1 cellular context compared by ENCODE assay signal in the genomic region with DNA sequence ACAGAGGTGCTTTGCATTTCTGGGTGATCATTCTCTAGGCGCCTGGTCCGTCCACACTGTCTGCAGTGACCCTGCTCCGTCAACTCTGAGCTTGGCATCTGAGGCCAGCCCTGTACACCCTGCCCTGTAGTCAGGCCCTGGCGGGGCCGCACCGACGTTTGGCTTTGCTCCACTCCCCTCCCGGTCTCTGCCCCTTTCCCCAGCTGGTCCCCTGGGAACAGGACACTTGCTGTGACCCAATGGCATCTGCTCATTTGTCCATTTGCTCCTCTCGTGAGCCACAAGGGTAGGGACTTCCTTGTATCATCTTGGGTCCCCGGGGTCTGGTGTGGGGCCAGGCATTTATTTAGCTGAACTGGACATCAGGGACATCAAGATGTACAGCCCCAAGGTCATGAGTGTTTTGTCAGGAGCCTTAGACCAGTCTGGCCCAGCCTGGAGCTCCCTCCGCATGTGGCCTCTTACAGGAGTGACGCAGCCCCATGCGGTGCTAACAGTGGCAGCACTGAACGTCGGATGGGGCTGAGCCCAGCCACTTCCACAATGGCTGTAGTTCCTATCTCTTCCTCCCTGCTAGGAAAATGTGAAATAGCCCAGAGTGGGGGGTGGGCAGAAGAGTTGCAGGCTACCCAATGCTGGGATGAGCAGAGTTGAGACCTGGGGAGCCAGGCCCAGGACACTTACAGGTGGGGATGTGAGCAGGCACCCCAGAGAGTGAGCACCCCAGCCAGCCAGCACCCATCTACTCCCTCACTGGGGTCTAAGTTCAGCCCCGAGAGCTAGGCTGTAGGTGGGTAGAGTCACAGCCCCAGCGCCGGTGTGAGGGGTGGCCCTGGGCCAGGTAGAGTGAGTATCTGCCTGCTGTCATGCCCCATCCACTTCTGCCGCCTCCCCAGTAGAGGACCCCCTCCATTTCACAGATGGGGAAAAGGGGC.
A peak's percentile ranks its signal among the peaks of the same experiment; 100 is the strongest.
TF ChIP-seq lines count a peak whose summit lies in the region.

No MANE protein-coding gene starts in this region.

TF ChIP-seq in HepG2, 621 proteins besides CTCF, POLR2A, EP300 and RAD21 (continued from another document):
- TF ChIP-seq ARID4A (CRISPR knock-in tag; IDR thresholded peaks at IDR 0.05; ENCODE audit: borderline replicate concordance): peak; percentile 20; the same call in 1 of the 2 replicates
- TF ChIP-seq, protein P1, sequence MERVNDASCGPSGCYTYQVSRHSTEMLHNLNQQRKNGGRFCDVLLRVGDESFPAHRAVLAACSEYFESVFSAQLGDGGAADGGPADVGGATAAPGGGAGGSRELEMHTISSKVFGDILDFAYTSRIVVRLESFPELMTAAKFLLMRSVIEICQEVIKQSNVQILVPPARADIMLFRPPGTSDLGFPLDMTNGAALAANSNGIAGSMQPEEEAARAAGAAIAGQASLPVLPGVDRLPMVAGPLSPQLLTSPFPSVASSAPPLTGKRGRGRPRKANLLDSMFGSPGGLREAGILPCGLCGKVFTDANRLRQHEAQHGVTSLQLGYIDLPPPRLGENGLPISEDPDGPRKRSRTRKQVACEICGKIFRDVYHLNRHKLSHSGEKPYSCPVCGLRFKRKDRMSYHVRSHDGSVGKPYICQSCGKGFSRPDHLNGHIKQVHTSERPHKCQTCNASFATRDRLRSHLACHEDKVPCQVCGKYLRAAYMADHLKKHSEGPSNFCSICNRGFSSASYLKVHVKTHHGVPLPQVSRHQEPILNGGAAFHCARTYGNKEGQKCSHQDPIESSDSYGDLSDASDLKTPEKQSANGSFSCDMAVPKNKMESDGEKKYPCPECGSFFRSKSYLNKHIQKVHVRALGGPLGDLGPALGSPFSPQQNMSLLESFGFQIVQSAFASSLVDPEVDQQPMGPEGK (CRISPR knock-in tag; IDR thresholded peaks at IDR 0.05): 0 out of 2 replicates have a peak, but pooled peaks have one; percentile 4
- TF ChIP-seq, protein P2, sequence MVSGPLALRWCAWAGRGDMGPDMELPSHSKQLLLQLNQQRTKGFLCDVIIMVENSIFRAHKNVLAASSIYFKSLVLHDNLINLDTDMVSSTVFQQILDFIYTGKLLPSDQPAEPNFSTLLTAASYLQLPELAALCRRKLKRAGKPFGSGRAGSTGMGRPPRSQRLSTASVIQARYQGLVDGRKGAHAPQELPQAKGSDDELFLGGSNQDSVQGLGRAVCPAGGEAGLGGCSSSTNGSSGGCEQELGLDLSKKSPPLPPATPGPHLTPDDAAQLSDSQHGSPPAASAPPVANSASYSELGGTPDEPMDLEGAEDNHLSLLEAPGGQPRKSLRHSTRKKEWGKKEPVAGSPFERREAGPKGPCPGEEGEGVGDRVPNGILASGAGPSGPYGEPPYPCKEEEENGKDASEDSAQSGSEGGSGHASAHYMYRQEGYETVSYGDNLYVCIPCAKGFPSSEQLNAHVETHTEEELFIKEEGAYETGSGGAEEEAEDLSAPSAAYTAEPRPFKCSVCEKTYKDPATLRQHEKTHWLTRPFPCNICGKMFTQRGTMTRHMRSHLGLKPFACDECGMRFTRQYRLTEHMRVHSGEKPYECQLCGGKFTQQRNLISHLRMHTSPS (CRISPR knock-in tag; IDR thresholded peaks at IDR 0.05; ENCODE audit: low read depth): 0 out of 2 replicates have a peak, but pooled peaks have one; percentile 8
- TF ChIP-seq HMGXB4 (CRISPR knock-in tag; IDR thresholded peaks at IDR 0.05; ENCODE audit: borderline replicate concordance in 1 of 2, low read depth in 1 of 2): 0 out of 4 replicates have a peak, but pooled peaks of 1 of the 2 experiments have one; percentile 13
- TF ChIP-seq, protein P3, sequence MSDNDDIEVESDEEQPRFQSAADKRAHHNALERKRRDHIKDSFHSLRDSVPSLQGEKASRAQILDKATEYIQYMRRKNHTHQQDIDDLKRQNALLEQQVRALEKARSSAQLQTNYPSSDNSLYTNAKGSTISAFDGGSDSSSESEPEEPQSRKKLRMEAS (IDR thresholded peaks at IDR 0.05): no peak
- TF ChIP-seq, protein P4, sequence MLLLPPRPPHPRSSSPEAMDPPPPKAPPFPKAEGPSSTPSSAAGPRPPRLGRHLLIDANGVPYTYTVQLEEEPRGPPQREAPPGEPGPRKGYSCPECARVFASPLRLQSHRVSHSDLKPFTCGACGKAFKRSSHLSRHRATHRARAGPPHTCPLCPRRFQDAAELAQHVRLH (CRISPR knock-in tag; IDR thresholded peaks at IDR 0.05; ENCODE audit: borderline replicate concordance, low read depth): 0 out of 2 replicates have a peak, but pooled peaks have one; percentile 7
- TF ChIP-seq ZNF331 (CRISPR knock-in tag; IDR thresholded peaks at IDR 0.05): no peak
- TF ChIP-seq CHD2 (IDR thresholded peaks at IDR 0.05; ENCODE audit: low read depth, low read length): no peak
- no peak for TF ChIP-seq ZNF441 (CRISPR knock-in tag; IDR thresholded peaks at IDR 0.05; ENCODE audit: borderline replicate concordance)
- TF ChIP-seq PITX1 (CRISPR knock-in tag; IDR thresholded peaks at IDR 0.05): 0 out of 2 replicates have a peak, but pooled peaks have one; percentile 21
- TF ChIP-seq, protein P5, sequence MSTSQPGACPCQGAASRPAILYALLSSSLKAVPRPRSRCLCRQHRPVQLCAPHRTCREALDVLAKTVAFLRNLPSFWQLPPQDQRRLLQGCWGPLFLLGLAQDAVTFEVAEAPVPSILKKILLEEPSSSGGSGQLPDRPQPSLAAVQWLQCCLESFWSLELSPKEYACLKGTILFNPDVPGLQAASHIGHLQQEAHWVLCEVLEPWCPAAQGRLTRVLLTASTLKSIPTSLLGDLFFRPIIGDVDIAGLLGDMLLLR (CRISPR knock-in tag; IDR thresholded peaks at IDR 0.05): 0 out of 2 replicates have a peak, but pooled peaks have one; percentile 51
- TF ChIP-seq ZSCAN25 (CRISPR knock-in tag; IDR thresholded peaks at IDR 0.05): peak; percentile 48; the same call in 1 of the 2 replicates
- TF ChIP-seq HMG20A (CRISPR knock-in tag; IDR thresholded peaks at IDR 0.05; ENCODE audit: borderline replicate concordance): no peak
- peak; percentile 65 for TF ChIP-seq MNT (IDR thresholded peaks at IDR 0.05)
- peak; percentile 64 for TF ChIP-seq SAP130 (CRISPR knock-in tag; IDR thresholded peaks at IDR 0.05; ENCODE audit: low read depth)
- TF ChIP-seq, protein P6, sequence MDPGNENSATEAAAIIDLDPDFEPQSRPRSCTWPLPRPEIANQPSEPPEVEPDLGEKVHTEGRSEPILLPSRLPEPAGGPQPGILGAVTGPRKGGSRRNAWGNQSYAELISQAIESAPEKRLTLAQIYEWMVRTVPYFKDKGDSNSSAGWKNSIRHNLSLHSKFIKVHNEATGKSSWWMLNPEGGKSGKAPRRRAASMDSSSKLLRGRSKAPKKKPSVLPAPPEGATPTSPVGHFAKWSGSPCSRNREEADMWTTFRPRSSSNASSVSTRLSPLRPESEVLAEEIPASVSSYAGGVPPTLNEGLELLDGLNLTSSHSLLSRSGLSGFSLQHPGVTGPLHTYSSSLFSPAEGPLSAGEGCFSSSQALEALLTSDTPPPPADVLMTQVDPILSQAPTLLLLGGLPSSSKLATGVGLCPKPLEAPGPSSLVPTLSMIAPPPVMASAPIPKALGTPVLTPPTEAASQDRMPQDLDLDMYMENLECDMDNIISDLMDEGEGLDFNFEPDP (CRISPR knock-in tag; conservative IDR thresholded peaks at IDR 0.05): 0 out of 2 replicates have a peak, but pooled peaks have one; percentile 72
- 0 out of 2 replicates have a peak, but pooled peaks have one; percentile 39 for TF ChIP-seq ZNF746 (CRISPR knock-in tag; IDR thresholded peaks at IDR 0.05)
- TF ChIP-seq ZNF501 (CRISPR knock-in tag; IDR thresholded peaks at IDR 0.05): 0 out of 2 replicates have a peak, but pooled peaks have one; percentile 32
- no peak for TF ChIP-seq ZNF205 (CRISPR knock-in tag; IDR thresholded peaks at IDR 0.05)
- TF ChIP-seq TGIF2 (CRISPR knock-in tag; IDR thresholded peaks at IDR 0.05): peak; percentile 98
- peak; percentile 59; the same call in 1 of the 2 replicates for TF ChIP-seq MYC (CRISPR knock-in tag; IDR thresholded peaks at IDR 0.05; ENCODE audit: borderline replicate concordance)
- TF ChIP-seq ZNF605 (CRISPR knock-in tag; IDR thresholded peaks at IDR 0.05): 0 out of 2 replicates have a peak, but pooled peaks have one; percentile 47
- 0 out of 2 replicates have a peak, but pooled peaks have one; percentile 44 for TF ChIP-seq ZXDC (CRISPR knock-in tag; IDR thresholded peaks at IDR 0.05)
- TF ChIP-seq ZNF776 (CRISPR knock-in tag; IDR thresholded peaks at IDR 0.05): 0 out of 2 replicates have a peak, but pooled peaks have one; percentile 51
- TF ChIP-seq ZNF567 (CRISPR knock-in tag; IDR thresholded peaks at IDR 0.05; ENCODE audit: borderline replicate concordance): no peak
- TF ChIP-seq RNF2 (conservative IDR thresholded peaks at IDR 0.05; ENCODE audit: low read depth): no peak
- TF ChIP-seq TAF1 (CRISPR knock-in tag; IDR thresholded peaks at IDR 0.05): no peak
- TF ChIP-seq ZNF724P (CRISPR knock-in tag; IDR thresholded peaks at IDR 0.05; ENCODE audit: borderline replicate concordance): peak; percentile 50; the same call in 1 of the 2 replicates
- TF ChIP-seq ZNF547 (CRISPR knock-in tag; IDR thresholded peaks at IDR 0.05): peak; percentile 39; the same call in 1 of the 2 replicates
- no peak for TF ChIP-seq ASH2L (IDR thresholded peaks at IDR 0.05; ENCODE audit: insufficient read length, low read depth, low read length)
